Comparison of ENCODE assay signal across 1 cellular context in genomic region chr1:28505406-28506187, GRCh38.
A peak's percentile ranks its signal among the peaks of the same experiment; 100 is the strongest.
TF ChIP-seq lines count a peak whose summit lies in the region.

TSS of gene RCC1 (plus strand) at chr1:28506043. CDS start at chr1:28529867, 23,824 bp downstream.

TF ChIP-seq in K562, 482 proteins besides CTCF, POLR2A, EP300 and RAD21 (continued from another document and continues in another):
- TF ChIP-seq MGA (IDR thresholded peaks at IDR 0.05) (no peak), PRMT5 (CRISPR knock-in tag; IDR thresholded peaks at IDR 0.05) (no peak), ZNF609 (CRISPR knock-in tag; IDR thresholded peaks at IDR 0.05; ENCODE audit: borderline replicate concordance) (peak; percentile 15; the same call in 1 of the 2 replicates), KLF1 (tag; IDR thresholded peaks at IDR 0.05) (peak; percentile 39; the same call in 1 of the 2 replicates), ZNF589 (CRISPR knock-in tag; IDR thresholded peaks at IDR 0.05; ENCODE audit: low read depth) (no peak), ZNF449 (CRISPR knock-in tag; IDR thresholded peaks at IDR 0.05) (no peak), JUND (IDR thresholded peaks at IDR 0.05; ENCODE audit: borderline replicate concordance, low read depth, low read length) (0 out of 2 replicates have a peak, but pooled peaks have one; percentile 0), JUND (tag; IDR thresholded peaks at IDR 0.05; ENCODE audit: borderline replicate concordance, low read depth, low read length) (peak; percentile 27; the same call in 1 of the 3 replicates), ZNF140 (CRISPR knock-in tag; IDR thresholded peaks at IDR 0.05) (no peak), DIDO1 (tag; IDR thresholded peaks at IDR 0.05; ENCODE audit: low read depth) (peak; percentile 50; the same call in 1 of the 2 replicates), BACH1 (tag; IDR thresholded peaks at IDR 0.05) (no peak), POLR2H (tag; IDR thresholded peaks at IDR 0.05; ENCODE audit: low read depth) (peak; percentile 99), MED1 (CRISPR knock-in tag; IDR thresholded peaks at IDR 0.05; ENCODE audit: borderline replicate concordance) (no peak), STAT5B (CRISPR knock-in tag; IDR thresholded peaks at IDR 0.05) (no peak), NR3C1 (CRISPR knock-in tag; IDR thresholded peaks at IDR 0.05) (no peak), ZKSCAN8 (CRISPR knock-in tag; IDR thresholded peaks at IDR 0.05) (no peak), ZNF239 (CRISPR knock-in tag; IDR thresholded peaks at IDR 0.05) (no peak; the same call in 1 of the 2 replicates), POU5F1 (IDR thresholded peaks at IDR 0.05; ENCODE audit: borderline replicate concordance, low read depth, low read length, partially characterized antibody) (no peak), NFE2 (IDR thresholded peaks at IDR 0.05; ENCODE audit: low read depth) (no peak; the same call in 1 of the 2 replicates), ZEB2 (IDR thresholded peaks at IDR 0.05) (0 out of 2 replicates have a peak, but pooled peaks have one; percentile 42), ZNF551 (CRISPR knock-in tag; IDR thresholded peaks at IDR 0.05) (peak; percentile 6; the same call in 1 of the 2 replicates), ZNF436 (CRISPR knock-in tag; IDR thresholded peaks at IDR 0.05) (peak; percentile 10; the same call in 1 of the 2 replicates), CBX1 (IDR thresholded peaks at IDR 0.05; ENCODE audit: low read depth) (peak; percentile 90)
- TF ChIP-seq, protein P1, sequence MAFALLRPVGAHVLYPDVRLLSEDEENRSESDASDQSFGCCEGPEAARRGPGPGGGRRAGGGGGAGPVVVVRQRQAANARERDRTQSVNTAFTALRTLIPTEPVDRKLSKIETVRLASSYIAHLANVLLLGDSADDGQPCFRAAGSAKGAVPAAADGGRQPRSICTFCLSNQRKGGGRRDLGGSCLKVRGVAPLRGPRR (CRISPR knock-in tag; IDR thresholded peaks at IDR 0.05), result 0 out of 2 replicates have a peak, but pooled peaks have one; percentile 34
- TF ChIP-seq, protein P2, sequence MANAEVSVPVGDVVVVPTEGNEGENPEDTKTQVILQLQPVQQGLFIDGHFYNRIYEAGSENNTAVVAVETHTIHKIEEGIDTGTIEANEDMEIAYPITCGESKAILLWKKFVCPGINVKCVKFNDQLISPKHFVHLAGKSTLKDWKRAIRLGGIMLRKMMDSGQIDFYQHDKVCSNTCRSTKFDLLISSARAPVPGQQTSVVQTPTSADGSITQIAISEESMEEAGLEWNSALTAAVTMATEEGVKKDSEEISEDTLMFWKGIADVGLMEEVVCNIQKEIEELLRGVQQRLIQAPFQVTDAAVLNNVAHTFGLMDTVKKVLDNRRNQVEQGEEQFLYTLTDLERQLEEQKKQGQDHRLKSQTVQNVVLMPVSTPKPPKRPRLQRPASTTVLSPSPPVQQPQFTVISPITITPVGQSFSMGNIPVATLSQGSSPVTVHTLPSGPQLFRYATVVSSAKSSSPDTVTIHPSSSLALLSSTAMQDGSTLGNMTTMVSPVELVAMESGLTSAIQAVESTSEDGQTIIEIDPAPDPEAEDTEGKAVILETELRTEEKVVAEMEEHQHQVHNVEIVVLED (CRISPR knock-in tag; IDR thresholded peaks at IDR 0.05), result no peak
- TF ChIP-seq, protein P3, sequence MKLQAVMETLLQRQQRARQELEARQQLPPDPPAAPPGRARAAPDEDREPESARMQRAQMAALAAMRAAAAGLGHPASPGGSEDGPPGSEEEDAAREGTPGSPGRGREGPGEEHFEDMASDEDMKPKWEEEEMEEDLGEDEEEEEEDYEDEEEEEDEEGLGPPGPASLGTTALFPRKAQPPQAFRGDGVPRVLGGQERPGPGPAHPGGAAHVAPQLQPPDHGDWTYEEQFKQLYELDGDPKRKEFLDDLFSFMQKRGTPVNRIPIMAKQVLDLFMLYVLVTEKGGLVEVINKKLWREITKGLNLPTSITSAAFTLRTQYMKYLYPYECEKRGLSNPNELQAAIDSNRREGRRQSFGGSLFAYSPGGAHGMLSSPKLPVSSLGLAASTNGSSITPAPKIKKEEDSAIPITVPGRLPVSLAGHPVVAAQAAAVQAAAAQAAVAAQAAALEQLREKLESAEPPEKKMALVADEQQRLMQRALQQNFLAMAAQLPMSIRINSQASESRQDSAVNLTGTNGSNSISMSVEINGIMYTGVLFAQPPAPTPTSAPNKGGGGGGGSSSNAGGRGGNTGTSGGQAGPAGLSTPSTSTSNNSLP (IDR thresholded peaks at IDR 0.05; ENCODE audit: borderline replicate concordance, low read depth, low read length), result peak; percentile 69; the same call in 1 of the 2 replicates
- TF ChIP-seq, protein P4, sequence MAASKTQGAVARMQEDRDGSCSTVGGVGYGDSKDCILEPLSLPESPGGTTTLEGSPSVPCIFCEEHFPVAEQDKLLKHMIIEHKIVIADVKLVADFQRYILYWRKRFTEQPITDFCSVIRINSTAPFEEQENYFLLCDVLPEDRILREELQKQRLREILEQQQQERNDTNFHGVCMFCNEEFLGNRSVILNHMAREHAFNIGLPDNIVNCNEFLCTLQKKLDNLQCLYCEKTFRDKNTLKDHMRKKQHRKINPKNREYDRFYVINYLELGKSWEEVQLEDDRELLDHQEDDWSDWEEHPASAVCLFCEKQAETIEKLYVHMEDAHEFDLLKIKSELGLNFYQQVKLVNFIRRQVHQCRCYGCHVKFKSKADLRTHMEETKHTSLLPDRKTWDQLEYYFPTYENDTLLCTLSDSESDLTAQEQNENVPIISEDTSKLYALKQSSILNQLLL (CRISPR knock-in tag; IDR thresholded peaks at IDR 0.05; ENCODE audit: borderline replicate concordance), result no peak
